ENCODE assay signal across 10 cellular contexts in the genomic region with DNA sequence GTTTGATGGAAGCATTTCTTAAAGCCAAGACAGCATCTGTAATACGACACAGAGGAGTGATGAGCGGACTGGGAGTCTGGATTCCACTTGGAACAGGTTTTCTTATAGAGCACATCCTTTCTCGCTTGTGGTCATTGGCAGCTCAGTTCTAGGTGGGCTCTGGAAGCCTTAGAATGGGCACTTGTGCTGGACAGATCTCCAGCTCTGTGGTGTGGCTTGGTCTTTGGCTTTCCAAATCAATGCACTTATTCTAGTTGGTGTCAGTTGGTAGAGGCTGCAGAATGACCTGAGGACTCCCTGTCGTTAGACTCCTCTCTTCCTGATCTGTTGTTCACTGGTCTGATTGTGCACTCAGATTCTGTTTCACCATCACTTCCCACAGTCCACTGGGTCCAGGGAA.
"Had no signal": no experiment of that assay in that cellular context is flagged by ENCODE, and none has a peak within 500 bp of the region (broad histone marks: within the 10 kb centered on the region; RNA-seq: fewer than 3 reads in every experiment).

No MANE protein-coding gene starts in this region.

- H3K9me3 Mint-ChIP-seq: GM23338, H9, HFFc6 had no signal

- H3K27ac Mint-ChIP-seq: GM23338, H9, HFFc6 had no signal

- H3K4me3 ChIP-seq: GM23248, GM23338, HAP-1 had no signal

- FAIRE-seq: H1, H54 had no signal

- H3K4me3 Mint-ChIP-seq: GM23338, H9, HFFc6 had no signal

- H3K27ac ChIP-seq: GM23248 had no signal

- H3K9me3 ChIP-seq: HAP-1 had no signal

- H3K36me3 ChIP-seq: HAP-1 had no signal

- DNase-seq: GM23248, GOT3, H7, H9, HCEC 1CT, HFFc6 had no signal

- H3K4me1 ChIP-seq: HAP-1 had no signal
